Comparison of ENCODE assay signal across 1 cellular context in the genomic region with DNA sequence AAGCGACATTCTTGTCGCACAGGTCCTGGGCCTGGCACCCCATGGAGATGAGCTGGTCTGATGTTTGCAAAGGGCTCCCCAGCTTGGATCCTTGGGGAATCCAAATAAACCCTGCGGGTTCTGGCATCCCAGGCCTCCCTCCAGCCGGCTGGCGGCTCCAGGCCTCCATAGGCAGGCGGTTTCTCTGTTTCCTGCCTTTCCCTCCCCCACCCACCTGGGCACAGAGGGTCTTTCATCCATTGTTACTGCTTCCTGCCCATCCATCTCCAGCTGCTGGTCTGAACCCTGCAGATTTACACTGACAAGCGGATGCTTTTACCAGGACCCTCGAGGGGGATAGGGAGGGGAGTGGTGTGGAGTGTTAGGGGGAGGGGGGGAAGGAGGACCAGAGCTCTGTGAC.
TF ChIP-seq lines count a peak whose summit lies in the region.

No MANE protein-coding gene starts in this region.

TF ChIP-seq in SK-N-SH treated with all-trans-retinoic acid at 6 μM for 48 hours, 23 proteins besides CTCF, POLR2A, EP300 and RAD21 (continued from another document):
- TF ChIP-seq, protein P1, sequence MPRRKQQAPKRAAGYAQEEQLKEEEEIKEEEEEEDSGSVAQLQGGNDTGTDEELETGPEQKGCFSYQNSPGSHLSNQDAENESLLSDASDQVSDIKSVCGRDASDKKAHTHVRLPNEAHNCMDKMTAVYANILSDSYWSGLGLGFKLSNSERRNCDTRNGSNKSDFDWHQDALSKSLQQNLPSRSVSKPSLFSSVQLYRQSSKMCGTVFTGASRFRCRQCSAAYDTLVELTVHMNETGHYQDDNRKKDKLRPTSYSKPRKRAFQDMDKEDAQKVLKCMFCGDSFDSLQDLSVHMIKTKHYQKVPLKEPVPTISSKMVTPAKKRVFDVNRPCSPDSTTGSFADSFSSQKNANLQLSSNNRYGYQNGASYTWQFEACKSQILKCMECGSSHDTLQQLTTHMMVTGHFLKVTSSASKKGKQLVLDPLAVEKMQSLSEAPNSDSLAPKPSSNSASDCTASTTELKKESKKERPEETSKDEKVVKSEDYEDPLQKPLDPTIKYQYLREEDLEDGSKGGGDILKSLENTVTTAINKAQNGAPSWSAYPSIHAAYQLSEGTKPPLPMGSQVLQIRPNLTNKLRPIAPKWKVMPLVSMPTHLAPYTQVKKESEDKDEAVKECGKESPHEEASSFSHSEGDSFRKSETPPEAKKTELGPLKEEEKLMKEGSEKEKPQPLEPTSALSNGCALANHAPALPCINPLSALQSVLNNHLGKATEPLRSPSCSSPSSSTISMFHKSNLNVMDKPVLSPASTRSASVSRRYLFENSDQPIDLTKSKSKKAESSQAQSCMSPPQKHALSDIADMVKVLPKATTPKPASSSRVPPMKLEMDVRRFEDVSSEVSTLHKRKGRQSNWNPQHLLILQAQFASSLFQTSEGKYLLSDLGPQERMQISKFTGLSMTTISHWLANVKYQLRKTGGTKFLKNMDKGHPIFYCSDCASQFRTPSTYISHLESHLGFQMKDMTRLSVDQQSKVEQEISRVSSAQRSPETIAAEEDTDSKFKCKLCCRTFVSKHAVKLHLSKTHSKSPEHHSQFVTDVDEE (CRISPR knock-in tag; IDR thresholded peaks at IDR 0.05), result no peak
- TF ChIP-seq SNAI2 (CRISPR knock-in tag; IDR thresholded peaks at IDR 0.05) (no peak), TOX (CRISPR knock-in tag; IDR thresholded peaks at IDR 0.05; ENCODE audit: borderline replicate concordance) (no peak), RARB (CRISPR knock-in tag; IDR thresholded peaks at IDR 0.05) (no peak), TCF4 (CRISPR knock-in tag; IDR thresholded peaks at IDR 0.05; ENCODE audit: borderline replicate concordance) (no peak), GLIS3 (CRISPR knock-in tag; IDR thresholded peaks at IDR 0.05) (no peak), PPARA (CRISPR knock-in tag; IDR thresholded peaks at IDR 0.05; ENCODE audit: borderline replicate concordance) (no peak), ESRRG (CRISPR knock-in tag; IDR thresholded peaks at IDR 0.05) (no peak), CSDC2 (CRISPR knock-in tag; IDR thresholded peaks at IDR 0.05) (no peak), ZNF70 (CRISPR knock-in tag; IDR thresholded peaks at IDR 0.05) (no peak)
